ENCODE assay signal across 1 cellular context in genomic region chr10:99784731-99785441, GRCh38.
TF ChIP-seq lines count a peak whose summit lies in the region.

No MANE protein-coding gene starts in this region.

TF ChIP-seq in endothelial cell of umbilical vein, 7 proteins besides CTCF, POLR2A, EP300 and RAD21:
- no peak for TF ChIP-seq GATA2 (IDR thresholded peaks at IDR 0.05; ENCODE audit: insufficient read depth, insufficient read length, low read depth, low read length)
- TF ChIP-seq EZH2 (IDR thresholded peaks at IDR 0.05; ENCODE audit: borderline replicate concordance, low read depth, low read length, severe bottlenecking) = no peak
- TF ChIP-seq POLR2AphosphoS5 (IDR thresholded peaks at IDR 0.05; ENCODE audit: insufficient read depth, low read depth, low read length) = no peak
- no peak for TF ChIP-seq MYC (IDR thresholded peaks at IDR 0.05; ENCODE audit: low read depth, low read length)
- TF ChIP-seq FOS (IDR thresholded peaks at IDR 0.05; ENCODE audit: borderline replicate concordance, insufficient read depth, low read length) = no peak
- TF ChIP-seq MAX (IDR thresholded peaks at IDR 0.05; ENCODE audit: insufficient read depth, insufficient read length) = no peak
- TF ChIP-seq JUN (IDR thresholded peaks at IDR 0.05; ENCODE audit: borderline replicate concordance, insufficient read depth, insufficient read length, low read depth) = no peak
